ENCODE assay signal across 28 cellular contexts in the genomic region with DNA sequence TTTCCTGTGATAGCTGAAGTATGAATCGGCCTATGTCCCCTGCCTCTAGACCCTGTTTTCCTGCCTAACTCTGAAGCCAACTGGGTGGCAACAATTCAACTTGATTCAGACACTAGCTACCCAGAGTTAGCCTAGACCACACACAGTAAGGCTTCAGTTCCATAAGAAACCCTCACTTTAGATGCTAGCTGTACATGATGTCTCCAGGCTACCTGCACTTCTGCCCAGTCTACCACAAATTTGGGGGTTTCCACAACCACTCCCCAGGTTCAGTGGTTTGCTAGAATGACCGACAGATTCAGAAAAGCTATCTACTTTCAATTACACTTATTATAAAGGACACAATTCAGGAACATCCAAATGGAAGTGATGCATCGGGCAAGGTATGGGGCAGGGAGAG.
"Had no signal": no experiment of that assay in that cellular context is flagged by ENCODE, and none has a peak within 500 bp of the region (broad histone marks: within the 10 kb centered on the region; RNA-seq: fewer than 3 reads in every experiment).

No MANE protein-coding gene starts in this region.

- H3K27me3 Mint-ChIP-seq: dendritic cell treated with granulocyte-macrophage colony-stimulating factor and Interleukin-4, amounts not matched to agents 40 ng/mL and 50 ng/mL, for 4 days; effector memory CD8-positive, alpha-beta T cell had no signal

- H3K27ac ChIP-seq: colonic mucosa, coronary artery, dorsolateral prefrontal cortex, epithelial cell of prostate, esophagus muscularis mucosa, esophagus squamous epithelium, foreskin keratinocyte, gastrocnemius medialis, gastroesophageal sphincter, heart left ventricle, heart right ventricle, hepatocyte had no signal

- ATAC-seq: effector memory CD8-positive, alpha-beta T cell; esophagus mucosa; gastroesophageal sphincter; heart right ventricle had no signal

- H3K4me3 ChIP-seq: colonic mucosa, coronary artery, dorsolateral prefrontal cortex, esophagus muscularis mucosa, esophagus squamous epithelium, gastrocnemius medialis, gastroesophageal sphincter, heart left ventricle, heart right ventricle, hepatocyte had no signal

- H3K4me1 ChIP-seq: colonic mucosa, esophagus squamous epithelium, foreskin keratinocyte had no signal

- FAIRE-seq: endometrium, endothelial cell of umbilical vein, frontal cortex had no signal

- H3K4me2 ChIP-seq: hepatocyte had no signal

- DNase-seq: colonic mucosa; cortex of kidney; dermis blood vessel endothelial cell; dorsolateral prefrontal cortex; effector CD4-positive, alpha-beta T cell; effector CD8-positive, alpha-beta T cell; effector memory CD4-positive, alpha-beta T cell; effector memory CD8-positive, alpha-beta T cell; endodermal cell; erythroblast; esophagus squamous epithelium; foreskin melanocyte; gastrocnemius medialis; glutamatergic neuron; head of caudate nucleus; heart left ventricle; heart right ventricle had no signal

- H3K9me3 Mint-ChIP-seq: dendritic cell treated with granulocyte-macrophage colony-stimulating factor and Interleukin-4, amounts not matched to agents 40 ng/mL and 50 ng/mL, for 4 days; effector memory CD8-positive, alpha-beta T cell; endodermal cell had no signal

- H3K9me3 ChIP-seq: colonic mucosa, esophagus muscularis mucosa, esophagus squamous epithelium, gastrocnemius medialis, gastroesophageal sphincter, heart left ventricle, heart right ventricle had no signal

- H3K79me2 ChIP-seq: hepatocyte had no signal

- H2AFZ ChIP-seq: hepatocyte had no signal

- H3K27ac Mint-ChIP-seq: dendritic cell treated with granulocyte-macrophage colony-stimulating factor and Interleukin-4, amounts not matched to agents 40 ng/mL and 50 ng/mL, for 4 days; effector memory CD8-positive, alpha-beta T cell; endodermal cell had no signal

- H3K27me3 ChIP-seq: colonic mucosa, dorsolateral prefrontal cortex, esophagus muscularis mucosa, esophagus squamous epithelium, foreskin keratinocyte, gastrocnemius medialis, gastroesophageal sphincter, heart left ventricle, heart right ventricle, hepatocyte had no signal

- H3K36me3 ChIP-seq: colonic mucosa, esophagus muscularis mucosa, esophagus squamous epithelium, gastrocnemius medialis, gastroesophageal sphincter, heart left ventricle, heart right ventricle had no signal

- H3K4me3 Mint-ChIP-seq: dendritic cell treated with granulocyte-macrophage colony-stimulating factor and Interleukin-4, amounts not matched to agents 40 ng/mL and 50 ng/mL, for 4 days; effector memory CD8-positive, alpha-beta T cell; endodermal cell had no signal
